In genomic region chr6:132391391-132392291, GRCh38 we compare ENCODE assay signal across 10 cellular contexts. TPM values are rescaled to one million over a fixed set of nuclear protein-coding genes. Genes with fewer than 3 reads are reported as not detected.
A peak's percentile ranks its signal among the peaks of the same experiment; 100 is the strongest.
DNase-seq lines count a peak whose midpoint lies in the region; ATAC-seq and TF ChIP-seq lines count a peak whose summit lies in the region.
"Had no signal": no experiment of that assay in that cellular context is flagged by ENCODE, and none has a peak within 500 bp of the region (broad histone marks: within the 10 kb centered on the region; RNA-seq: fewer than 3 reads in every experiment).

No MANE protein-coding gene starts in this region.

- H3K36me3 Mint-ChIP-seq in brain (peaks cover 46% of the 10 kb centered on the region), Caco-2 (ENCODE audit: insufficient read depth, unreplicated experiment) (no peaks in the 10 kb centered on the region)

- no peak overlapping the region for H3K27ac ChIP-seq in iPS-20b (ENCODE audit: low read length)
- H3K27ac ChIP-seq in skin epidermis = peak overlapping the region in 11 of 21 experiments; percentile 3 to 60 (median 19)

- H3K4me3 ChIP-seq in iPS-20b (ENCODE audit: low read length) = peak overlapping the region; percentile 14; the same call in 1 of the 2 replicates
- H3K4me3 ChIP-seq in skin epidermis = no peak overlapping the region
- no peak overlapping the region for H3K4me3 ChIP-seq in Caco-2 (ENCODE audit: low read depth, low read length)

- peaks cover 8% of the 10 kb centered on the region for H3K27me3 Mint-ChIP-seq in brain
- peaks cover 21% of the 10 kb centered on the region for H3K27me3 Mint-ChIP-seq in Caco-2 (ENCODE audit: insufficient read depth, unreplicated experiment)

- no peaks in the 10 kb centered on the region for H3K9me3 ChIP-seq in iPS-20b (ENCODE audit: insufficient read depth, low read depth, low read length)
- no peaks in the 10 kb centered on the region for H3K9me3 ChIP-seq in Caco-2

- H3K4me1 Mint-ChIP-seq in brain (peaks cover 42% of the 10 kb centered on the region), Caco-2 (ENCODE audit: low read depth, unreplicated experiment) (no peaks in the 10 kb centered on the region)
- H3K4me1 Mint-ChIP-seq: immature natural killer cell had no signal

- POLR2A ChIA-PET in Caco-2 (lab: Charles Lee) = no interaction called here

- no peaks in the 10 kb centered on the region for H3K36me3 ChIP-seq in iPS-20b (ENCODE audit: insufficient read depth, low read depth, low read length)
- H3K36me3 ChIP-seq in Caco-2 (ENCODE audit: control insufficient read depth, insufficient read depth, low read length) = no peaks in the 10 kb centered on the region

- peaks cover 11% of the 10 kb centered on the region for H3K4me1 ChIP-seq in iPS-20b (ENCODE audit: insufficient read depth, low read length)
- no peaks in the 10 kb centered on the region for H3K4me1 ChIP-seq in Caco-2

- DNase-seq in HCEC 1CT = peak; percentile 98
- no peak for DNase-seq in activated CD4-positive, alpha-beta T cell treated with anti-CD3 and anti-CD28 coated beads, Interleukin-2, amount 50 U/mL, for 1 hour
- no peak for DNase-seq in Caco-2
- DNase-seq: immature natural killer cell, MV-4-11 had no signal

- TF ChIP-seq CTCF in brain (conservative IDR thresholded peaks at IDR 0.05) (no peak), Caco-2 (IDR thresholded peaks at IDR 0.05; ENCODE audit: insufficient read depth in 1 of 2, low read depth in 1 of 2, low read length in 1 of 2, severe bottlenecking in 1 of 2, unreplicated experiment in 1 of 2) (no peak)

- H3K4me3 Mint-ChIP-seq in brain = peak overlapping the region; percentile 52 to 79 (median 74)
- no peak overlapping the region for H3K4me3 Mint-ChIP-seq in Caco-2 (ENCODE audit: unreplicated experiment)
- H3K4me3 Mint-ChIP-seq: immature natural killer cell had no signal

- BruUV-seq in Caco-2 (replicated peaks; lab: Mats Ljungman, UMichigan) = no TSS peak

- CTCF ChIA-PET in Caco-2 (lab: Charles Lee) = interaction anchor here (1.3 kb wide), 1 partner anchor 93 kb away, joined by 5 read pairs; no protein-coding TSS in a partner anchor

- H3K9me3 Mint-ChIP-seq in brain (peaks cover 30 to 41% (median 39%) of the 10 kb centered on the region in 5 experiments), Caco-2 (ENCODE audit: unreplicated experiment) (no peaks in the 10 kb centered on the region)

- H3K9ac ChIP-seq in iPS-20b (ENCODE audit: low read depth, low read length) = no peak overlapping the region

- H3K27me3 ChIP-seq in iPS-20b (ENCODE audit: insufficient read depth, low read length) (no peaks in the 10 kb centered on the region), Caco-2 (replicated peaks; ENCODE audit: control insufficient read depth, insufficient read depth, low read length) (no peaks in the 10 kb centered on the region)

- ATAC-seq in HG03196 (IDR thresholded peaks at IDR 0.05; ENCODE audit: unreplicated experiment) (no peak), HG02852 (IDR thresholded peaks at IDR 0.05; ENCODE audit: unreplicated experiment) (no peak)

- H3K27ac Mint-ChIP-seq in brain = peak overlapping the region; percentile 42 to 99 (median 85)
- H3K27ac Mint-ChIP-seq in Caco-2 (ENCODE audit: unreplicated experiment) = no peak overlapping the region
- H3K27ac Mint-ChIP-seq: immature natural killer cell had no signal

- intact Hi-C loops in Caco-2 (cut with micrococcal nuclease; ENCODE audit: unreplicated experiment) = loop anchor here (1.0 kb wide), 1 partner anchor 91 kb away; no protein-coding TSS in a partner anchor

RNA-seq across cellular contexts. Expression of gene MOXD1, which starts 9.6 kb away (rescaled TPM):
- polyA plus RNA-seq in brain (ENCODE audit: insufficient read depth, low read depth, low replicate concordance) = 3.3 TPM
- 0.09 TPM in 1 of 2 replicates, not detected in the other for total RNA-seq in Caco-2 (2022)
- polyA plus RNA-seq: immature natural killer cell had no signal
